In the genomic region with DNA sequence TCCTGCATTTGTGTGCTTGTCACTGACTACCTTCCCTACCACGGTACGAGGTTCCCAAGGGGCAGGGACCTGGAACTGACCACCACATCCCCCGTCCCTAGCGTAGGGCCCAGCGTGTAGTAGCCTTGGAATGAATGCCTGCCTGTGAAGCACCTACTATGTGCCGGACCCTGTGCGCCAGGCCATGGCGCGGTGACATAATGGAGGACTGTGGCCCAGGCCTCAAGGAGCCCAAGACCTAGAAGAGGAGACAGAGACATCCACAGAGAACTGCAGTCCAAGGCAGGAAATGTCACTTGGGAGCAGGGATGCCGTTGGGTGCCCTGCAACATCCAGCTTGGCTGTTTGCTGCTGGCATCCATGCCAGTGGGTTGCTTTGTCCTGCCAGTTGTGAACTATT, we compare ENCODE assay signal across 1 cellular context.
TF ChIP-seq lines count a peak whose summit lies in the region.

No MANE protein-coding gene starts in this region.

TF ChIP-seq in WTC11, 78 proteins besides CTCF, POLR2A, EP300 and RAD21 (continued from another document):
- TF ChIP-seq, protein P1, sequence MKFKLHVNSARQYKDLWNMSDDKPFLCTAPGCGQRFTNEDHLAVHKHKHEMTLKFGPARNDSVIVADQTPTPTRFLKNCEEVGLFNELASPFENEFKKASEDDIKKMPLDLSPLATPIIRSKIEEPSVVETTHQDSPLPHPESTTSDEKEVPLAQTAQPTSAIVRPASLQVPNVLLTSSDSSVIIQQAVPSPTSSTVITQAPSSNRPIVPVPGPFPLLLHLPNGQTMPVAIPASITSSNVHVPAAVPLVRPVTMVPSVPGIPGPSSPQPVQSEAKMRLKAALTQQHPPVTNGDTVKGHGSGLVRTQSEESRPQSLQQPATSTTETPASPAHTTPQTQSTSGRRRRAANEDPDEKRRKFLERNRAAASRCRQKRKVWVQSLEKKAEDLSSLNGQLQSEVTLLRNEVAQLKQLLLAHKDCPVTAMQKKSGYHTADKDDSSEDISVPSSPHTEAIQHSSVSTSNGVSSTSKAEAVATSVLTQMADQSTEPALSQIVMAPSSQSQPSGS (CRISPR knock-in tag; IDR thresholded peaks at IDR 0.05; ENCODE audit: borderline replicate concordance, low read depth) = no peak
